33 cellular contexts compared by ENCODE assay signal in genomic region chr12:21998782-21999181, GRCh38. TPM values are rescaled to one million over a fixed set of nuclear protein-coding genes. Genes with fewer than 3 reads are reported as not detected.
"Had no signal": no experiment of that assay in that cellular context is flagged by ENCODE, and none has a peak within 500 bp of the region (broad histone marks: within the 10 kb centered on the region; RNA-seq: fewer than 3 reads in every experiment).

No MANE protein-coding gene starts in this region.

- H3K9me3 ChIP-seq: ascending aorta, breast epithelium had no signal

- H3K4me3 ChIP-seq: ascending aorta, breast epithelium had no signal

- FAIRE-seq: TTC549 had no signal

- H3K27ac ChIP-seq: ascending aorta, brain microvascular endothelial cell, breast epithelium, WERI-Rb-1 had no signal

- H3K36me3 ChIP-seq: ascending aorta, brain microvascular endothelial cell, breast epithelium, WERI-Rb-1 had no signal

- DNase-seq: activated CD4-positive, alpha-beta memory T cell treated with anti-CD3 and anti-CD28 coated beads, Interleukin-2, amount 10 ng/mL, durations not matched to agents 7 days and 5 days; activated CD4-positive, alpha-beta T cell treated with anti-CD3 and anti-CD28 coated beads for 1 hour; activated CD4-positive, alpha-beta T cell treated with anti-CD3 and anti-CD28 coated beads for 36 hours; activated CD4-positive, alpha-beta T cell treated with anti-CD3 and anti-CD28 coated beads for 48 hours; activated CD4-positive, alpha-beta T cell treated with anti-CD3 and anti-CD28 coated beads, Interleukin-2, amount 10 ng/mL, durations not matched to agents 7 days and 5 days; activated CD4-positive, alpha-beta T cell treated with anti-CD3 and anti-CD28 coated beads, Interleukin-2, amount 50 U/mL, for 48 hours; activated CD4-positive, CD25-positive, alpha-beta regulatory T cell; activated CD8-positive, alpha-beta memory T cell treated with anti-CD3 and anti-CD28 coated beads for 24 hours; activated CD8-positive, alpha-beta memory T cell treated with anti-CD3 and anti-CD28 coated beads, Interleukin-2, amount 10 ng/mL, durations not matched to agents 7 days and 5 days; activated CD8-positive, alpha-beta memory T cell treated with anti-CD3 and anti-CD28 coated beads, Interleukin-2, amount 50 U/mL, for 48 hours; activated CD8-positive, alpha-beta T cell treated with anti-CD3 and anti-CD28 coated beads, Interleukin-2, amount 10 ng/mL, durations not matched to agents 7 days and 5 days; activated effector memory CD4-positive, alpha-beta T cell treated with Interleukin-2 at 50 U/mL for 16 hours; activated gamma-delta T cell; activated naive CD4-positive, alpha-beta T cell treated with anti-CD3 and anti-CD28 coated beads, Interleukin-2, amount 10 ng/mL, durations not matched to agents 7 days and 5 days; activated naive CD4-positive, alpha-beta T cell treated with Interleukin-2 at 50 U/mL for 16 hours; activated naive CD8-positive, alpha-beta T cell treated with anti-CD3 and anti-CD28 coated beads, Interleukin-2, amount 10 ng/mL, durations not matched to agents 7 days and 5 days; activated naive CD8-positive, alpha-beta T cell treated with anti-CD3 and anti-CD28 coated beads, Interleukin-2, amount 50 U/mL, for 24 hours; activated T-cell treated with anti-CD3 and anti-CD28 coated beads, Interleukin-2, amount 50 U/mL, for 24 hours; activated T-cell treated with anti-CD3 and anti-CD28 coated beads, Interleukin-2, amount 50 U/mL, for 48 hours; amygdala; anterior cingulate cortex; brain microvascular endothelial cell; caudate nucleus; SW 1271; T-helper 1 cell; T-helper 2 cell; T-helper 9 cell; WERI-Rb-1 had no signal

- H3K4me1 ChIP-seq: ascending aorta, breast epithelium had no signal

- ATAC-seq: activated CD4-positive, alpha-beta T cell treated with anti-CD3 and anti-CD28 coated beads for 36 hours; activated CD4-positive, CD25-positive, alpha-beta regulatory T cell treated with anti-CD3 and anti-CD28 coated beads, Interleukin-2, amount 50 U/mL, for 24 hours; activated CD8-positive, alpha-beta memory T cell treated with anti-CD3 and anti-CD28 coated beads, Interleukin-2, amount 10 ng/mL, durations not matched to agents 7 days and 5 days; activated CD8-positive, alpha-beta T cell treated with anti-CD3 and anti-CD28 coated beads, Interleukin-2, amount 10 ng/mL, durations not matched to agents 7 days and 5 days; activated naive CD8-positive, alpha-beta T cell treated with anti-CD3 and anti-CD28 coated beads, Interleukin-2, amount 50 U/mL, for 24 hours; WTC11 had no signal

- H3K27me3 ChIP-seq: ascending aorta, brain microvascular endothelial cell, breast epithelium had no signal

RNA-seq across cellular contexts. Expression of gene ABCC9, which starts 57.6 kb away (rescaled TPM):
- total RNA-seq: activated CD4-positive, alpha-beta memory T cell treated with anti-CD3 and anti-CD28 coated beads, Interleukin-2, amount 10 ng/mL, durations not matched to agents 7 days and 5 days; activated CD4-positive, alpha-beta T cell treated with anti-CD3 and anti-CD28 coated beads for 36 hours; activated CD4-positive, alpha-beta T cell treated with anti-CD3 and anti-CD28 coated beads, Interleukin-2, amount 10 ng/mL, durations not matched to agents 7 days and 5 days; activated CD8-positive, alpha-beta T cell treated with anti-CD3 and anti-CD28 coated beads, Interleukin-2, amount 10 ng/mL, durations not matched to agents 7 days and 5 days; activated naive CD8-positive, alpha-beta T cell treated with anti-CD3 and anti-CD28 coated beads, Interleukin-2, amount 10 ng/mL, durations not matched to agents 7 days and 5 days had no signal
